ENCODE assay signal across 8 cellular contexts in genomic region chr12:82326905-82327503, GRCh38. TPM values are rescaled to one million over a fixed set of nuclear protein-coding genes. Genes with fewer than 3 reads are reported as not detected.
DNase-seq lines count a peak whose midpoint lies in the region; ATAC-seq and TF ChIP-seq lines count a peak whose summit lies in the region.

No MANE protein-coding gene starts in this region.

- H3K36me3 Mint-ChIP-seq in stimulated activated naive B cell treated with anti-CD40 and anti-IgM and Interleukin-4, amounts not matched to agents 10 μg/mL and 1 μg/mL and 100 μg/mL, for 72 hours, result no peaks in the 10 kb centered on the region

- H3K4me3 Mint-ChIP-seq in stimulated activated naive B cell treated with anti-CD40 and anti-IgM and Interleukin-4, amounts not matched to agents 10 μg/mL and 1 μg/mL and 100 μg/mL, for 72 hours, result no peak overlapping the region

- no peak overlapping the region for H3K27ac Mint-ChIP-seq in stimulated activated naive B cell treated with anti-CD40 and anti-IgM and Interleukin-4, amounts not matched to agents 10 μg/mL and 1 μg/mL and 100 μg/mL, for 72 hours

- POLR2A ChIA-PET in AG04449 (lab: Yijun Ruan, JAX), result no interaction called here

- no peak overlapping the region for H3K4me3 ChIP-seq in AG04449 (ENCODE audit: low read depth, low read length)

- CTCF ChIA-PET in AG04449 (lab: Yijun Ruan, JAX), result interaction anchor here (0.7 to 1.6 kb wide), 5 partner anchors 22 to 683 kb away, joined by 3 to 6 read pairs (median 4); partner anchors contain the start of genes CCDC59 and METTL25

- intact Hi-C loops in posterior cingulate gyrus (cut with DNase I), result loop anchor here (1.0 kb wide), 1 partner anchor 683 kb away; no protein-coding TSS in a partner anchor

- no peaks in the 10 kb centered on the region for H3K27me3 Mint-ChIP-seq in stimulated activated naive B cell treated with anti-CD40 and anti-IgM and Interleukin-4, amounts not matched to agents 10 μg/mL and 1 μg/mL and 100 μg/mL, for 72 hours

- TF ChIP-seq CTCF in AG04449 (IDR thresholded peaks at IDR 0.05; ENCODE audit: insufficient read depth, low read length, missing control alignments), result peak; percentile 28
- peak; percentile 19 for TF ChIP-seq CTCF in GM13976 (IDR thresholded peaks at IDR 0.05; ENCODE audit: borderline replicate concordance, control extremely low read depth, extremely low read depth, insufficient read depth, missing control alignments)

- ATAC-seq in stimulated activated naive B cell treated with anti-CD40 and anti-IgM and Interleukin-4, amounts not matched to agents 10 μg/mL and 1 μg/mL and 100 μg/mL, for 72 hours (replicated peaks), result no peak
- ATAC-seq in HG03469 (IDR thresholded peaks at IDR 0.05; ENCODE audit: unreplicated experiment), result no peak

- no peaks in the 10 kb centered on the region for H3K9me3 Mint-ChIP-seq in stimulated activated naive B cell treated with anti-CD40 and anti-IgM and Interleukin-4, amounts not matched to agents 10 μg/mL and 1 μg/mL and 100 μg/mL, for 72 hours

- no peak for DNase-seq in AG04449 (ENCODE audit: low read depth, low spot score)
- peak; percentile 11 for DNase-seq in GM13976 (ENCODE audit: low spot score)
- DNase-seq in M059J (ENCODE audit: low read depth), result peak; percentile 8
- peak; percentile 23 for DNase-seq in SW480 (ENCODE audit: low spot score)
- DNase-seq in iPS-NIHi11 (ENCODE audit: low spot score), result peak; percentile 6
- DNase-seq in stimulated activated naive B cell treated with anti-CD40 and anti-IgM and Interleukin-4, amounts not matched to agents 10 μg/mL and 1 μg/mL and 100 μg/mL, for 72 hours, result no peak
- no peak for DNase-seq in posterior cingulate gyrus

- in situ Hi-C loops in GM13976 (cut with MboI; ENCODE audit: low sequenced_read_pairs, unreplicated experiment), result loop anchor here (25.0 kb wide), 1 partner anchor 690 kb away; no protein-coding TSS in a partner anchor

- no peaks in the 10 kb centered on the region for H3K4me1 Mint-ChIP-seq in stimulated activated naive B cell treated with anti-CD40 and anti-IgM and Interleukin-4, amounts not matched to agents 10 μg/mL and 1 μg/mL and 100 μg/mL, for 72 hours

RNA-seq across cellular contexts. Expression of gene CCDC59, which starts 31.2 kb away (rescaled TPM):
- 70.0 and 101 TPM in 2 replicates for total RNA-seq in M059J (2014; rRNA removed; shearing (Covaris generic))

RNA-seq across cellular contexts. Expression of gene METTL25, which starts 31.3 kb away (rescaled TPM):
- total RNA-seq in M059J (2014; rRNA removed; shearing (Covaris generic)), result 2.6 and 2.7 TPM in 2 replicates

Comparison
In these comparisons a context has a peak if more than half of its experiments do, and no peak if none do; other contexts are left out.
1. DNase-seq: peak in GM13976 (single experiment), M059J (single experiment), SW480 (single experiment) and iPS-NIHi11 (single experiment); none in AG04449 (single experiment), stimulated activated naive B cell treated with anti-CD40 and anti-IgM and Interleukin-4, amounts not matched to agents 10 μg/mL and 1 μg/mL and 100 μg/mL, for 72 hours (single experiment) and posterior cingulate gyrus (0 of 10).